17 cellular contexts compared by ENCODE assay signal in the genomic region with DNA sequence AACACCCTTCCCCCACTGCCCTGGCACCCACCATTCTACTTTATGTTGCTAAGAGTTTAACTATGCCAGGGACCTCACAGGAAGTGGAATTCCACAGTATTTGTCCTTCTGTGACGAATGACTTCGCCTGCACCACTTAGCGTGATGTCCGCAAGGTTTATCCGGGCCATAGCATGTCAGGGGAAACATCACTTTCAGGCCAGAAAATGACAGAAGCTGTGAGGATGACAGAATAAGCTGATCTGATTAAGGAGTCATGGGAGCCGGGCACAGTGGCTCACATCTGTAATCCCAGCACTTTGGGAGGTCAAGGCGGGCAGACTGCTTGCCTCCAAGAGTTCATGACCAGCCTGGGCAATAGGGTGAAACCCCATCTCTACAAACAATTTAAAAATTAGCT.
"Had no signal": no experiment of that assay in that cellular context is flagged by ENCODE, and none has a peak within 500 bp of the region (broad histone marks: within the 10 kb centered on the region; RNA-seq: fewer than 3 reads in every experiment).

No MANE protein-coding gene starts in this region.

- ATAC-seq: esophagus mucosa; naive thymus-derived CD4-positive, alpha-beta T cell; right cardiac atrium had no signal

- H3K27me3 ChIP-seq: transverse colon had no signal

- DNase-seq: effector CD4-positive, alpha-beta T cell; hippocampal formation; kidney glomerular epithelial cell; mesendoderm; naive thymus-derived CD4-positive, alpha-beta T cell; posterior cingulate gyrus; right cardiac atrium; small intestine; stimulated activated CD4-positive, alpha-beta T cell treated with anti-CD3 and anti-CD28 coated beads, Interleukin-12 subunit alpha, Interleukin-12 subunit beta, amount 100 ng/mL, for 4 hours; stimulated activated naive CD4-positive, alpha-beta T cell; stomach; substantia nigra; transverse colon had no signal

- H3K36me3 ChIP-seq: heart left ventricle, stomach, thoracic aorta, transverse colon had no signal

- H3K4me1 ChIP-seq: stomach, transverse colon had no signal

- H3K4me3 ChIP-seq: coronary artery, heart left ventricle, stomach, thoracic aorta, transverse colon had no signal

- H3K4me3 Mint-ChIP-seq: naive thymus-derived CD4-positive, alpha-beta T cell had no signal

- H3K27ac ChIP-seq: coronary artery, stomach, thoracic aorta, transverse colon had no signal

- H3K9me3 ChIP-seq: thoracic aorta, transverse colon had no signal

- H3K27ac Mint-ChIP-seq: naive thymus-derived CD4-positive, alpha-beta T cell had no signal
